Comparison of ENCODE assay signal across 1 cellular context in genomic region chr1:156075158-156075557, GRCh38.
TF ChIP-seq lines count a peak whose summit lies in the region.

No MANE protein-coding gene starts in this region.

TF ChIP-seq in SK-N-SH, 30 proteins besides CTCF, POLR2A, EP300 and RAD21 (continued from another document):
- TF ChIP-seq ZBTB33 (IDR thresholded peaks at IDR 0.05; ENCODE audit: borderline replicate concordance, low read depth) (no peak), IRF3 (IDR thresholded peaks at IDR 0.05; ENCODE audit: low read depth, low read length) (no peak), MEF2A (IDR thresholded peaks at IDR 0.05; ENCODE audit: borderline replicate concordance, low read depth) (no peak), NRF1 (IDR thresholded peaks at IDR 0.05; ENCODE audit: low read depth, low read length) (no peak), PBX3 (IDR thresholded peaks at IDR 0.05) (no peak), YY1 (IDR thresholded peaks at IDR 0.05; ENCODE audit: low read depth) (no peak), GATA2 (CRISPR knock-in tag; IDR thresholded peaks at IDR 0.05) (no peak), ELF1 (IDR thresholded peaks at IDR 0.05) (no peak), POLR2AphosphoS5 (IDR thresholded peaks at IDR 0.05; ENCODE audit: low read depth, low read length) (no peak), CHD2 (IDR thresholded peaks at IDR 0.05; ENCODE audit: low read length, partially characterized antibody) (no peak), FOSL2 (IDR thresholded peaks at IDR 0.05; ENCODE audit: borderline replicate concordance, low read depth) (no peak), TCF12 (IDR thresholded peaks at IDR 0.05) (no peak)
- TF ChIP-seq, protein P1, sequence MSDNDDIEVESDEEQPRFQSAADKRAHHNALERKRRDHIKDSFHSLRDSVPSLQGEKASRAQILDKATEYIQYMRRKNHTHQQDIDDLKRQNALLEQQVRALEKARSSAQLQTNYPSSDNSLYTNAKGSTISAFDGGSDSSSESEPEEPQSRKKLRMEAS (IDR thresholded peaks at IDR 0.05; ENCODE audit: low read depth): no peak
